Comparison of ENCODE assay signal across 8 cellular contexts in the genomic region with DNA sequence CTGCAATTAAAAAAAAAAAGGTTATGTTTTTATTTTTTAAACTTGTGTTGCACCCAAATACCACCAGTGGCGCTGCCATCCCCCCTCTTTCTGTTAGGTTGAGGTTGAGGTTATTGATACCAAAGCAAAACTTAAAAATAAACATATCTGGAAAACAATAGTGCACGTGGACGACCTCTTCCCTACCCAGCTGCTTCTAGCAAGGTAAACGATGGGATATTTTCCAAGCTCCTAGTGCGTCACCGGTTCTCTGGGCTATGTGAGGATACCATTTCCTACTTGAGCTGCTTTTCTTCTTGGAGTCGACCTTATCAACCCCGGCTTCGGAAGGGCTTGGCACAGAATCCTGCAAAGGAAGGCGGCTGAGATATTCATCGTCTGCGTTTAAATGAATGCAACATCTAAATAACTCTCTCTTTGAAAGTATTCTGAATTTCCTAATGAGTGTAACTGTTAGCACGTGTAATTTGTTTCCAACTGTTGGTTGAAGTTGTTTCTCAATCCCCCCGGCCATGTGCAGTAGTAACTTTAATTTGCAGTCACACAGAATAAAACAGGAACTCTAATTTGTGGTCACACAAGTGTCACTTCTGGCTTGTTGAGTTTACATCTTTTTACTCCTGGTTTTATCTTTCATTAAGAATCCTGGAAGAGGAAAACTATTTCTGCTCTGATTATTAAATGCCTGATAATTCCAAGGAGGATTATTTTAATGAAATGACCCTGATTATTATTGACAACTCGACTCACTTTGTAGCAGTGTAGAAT. TPM values are rescaled to one million over a fixed set of nuclear protein-coding genes. Genes with fewer than 3 reads are reported as not detected.
DNase-seq lines count a peak whose midpoint lies in the region; ATAC-seq and TF ChIP-seq lines count a peak whose summit lies in the region.

No MANE protein-coding gene starts in this region.

- no peak for TF ChIP-seq EP300 in sigmoid colon (IDR thresholded peaks at IDR 0.05)

- H3K9me2 ChIP-seq in DOHH2 (replicated peaks; ENCODE audit: control insufficient read depth, low read length) (no peaks in the 10 kb centered on the region), OCI-LY1 (ENCODE audit: low read depth, low read length) (no peaks in the 10 kb centered on the region)

- H3K27ac ChIP-seq in DOHH2 (ENCODE audit: low read depth, low read length) = peak overlapping the region; percentile 94
- H3K27ac ChIP-seq in HUES48 (ENCODE audit: low read depth, low read length) = peak overlapping the region; percentile 98
- H3K27ac ChIP-seq in OCI-LY1 (ENCODE audit: low read depth, low read length, poor library complexity, severe bottlenecking) = peak overlapping the region; percentile 78
- no peak overlapping the region for H3K27ac ChIP-seq in brain microvascular endothelial cell
- peak overlapping the region; percentile 87 to 95 (median 92) for H3K27ac ChIP-seq in sigmoid colon

- WGBS in sigmoid colon, 2 donors = 1 to 3% methylated on average over 15 of the region's 15 CpGs

- H2AFZ ChIP-seq in OCI-LY1 (ENCODE audit: low read length) = no peak overlapping the region

- no peak for TF ChIP-seq POLR2A in sigmoid colon (IDR thresholded peaks at IDR 0.05)

- DNase-seq in brain microvascular endothelial cell (peak; percentile 37), iPS-NIHi7 (ENCODE audit: extremely low spot score) (peak; percentile 62), sigmoid colon (peak; percentile 72)

- H3K9ac ChIP-seq in HUES48 (ENCODE audit: low read depth, low read length) (peak overlapping the region; percentile 87), OCI-LY1 (ENCODE audit: low read length) (peak overlapping the region; percentile 88)

- H3K4me1 ChIP-seq in DOHH2 (ENCODE audit: control insufficient read depth, low read length) = peaks cover 25% of the 10 kb centered on the region
- peaks cover 10% of the 10 kb centered on the region; the same call in 1 of the 2 replicates for H3K4me1 ChIP-seq in HUES48 (ENCODE audit: control insufficient read depth, insufficient read depth, low read length)
- H3K4me1 ChIP-seq in OCI-LY1 (ENCODE audit: insufficient read depth, low read length, severe bottlenecking) = peaks cover 41% of the 10 kb centered on the region
- peaks cover 3 to 26% (median 12%) of the 10 kb centered on the region in 4 donors for H3K4me1 ChIP-seq in sigmoid colon

- H3K4me2 ChIP-seq in DOHH2 (ENCODE audit: low read length) = peak overlapping the region; percentile 96
- peak overlapping the region; percentile 71 for H3K4me2 ChIP-seq in OCI-LY1 (ENCODE audit: low read length)

- ATAC-seq in HG03175 (IDR thresholded peaks at IDR 0.05; ENCODE audit: unreplicated experiment) (no peak), GM18867 (IDR thresholded peaks at IDR 0.05; ENCODE audit: unreplicated experiment) (no peak)

- H4K20me1 ChIP-seq in DOHH2 (ENCODE audit: control insufficient read depth, insufficient read depth, low read depth, low read length) = no peaks in the 10 kb centered on the region
- no peaks in the 10 kb centered on the region for H4K20me1 ChIP-seq in OCI-LY1 (ENCODE audit: insufficient read depth, low read length)

- intact Hi-C loops in sigmoid colon (cut with DNase I) = loop anchor here (5.0 to 10.0 kb wide), 3 partner anchors 153 to 584 kb away; a partner anchor contains a TSS

- H3K9me3 ChIP-seq in DOHH2 (ENCODE audit: control insufficient read depth, insufficient read depth, low read length) (no peaks in the 10 kb centered on the region), HUES48 (ENCODE audit: control insufficient read depth, insufficient read depth, low read length) (no peaks in the 10 kb centered on the region), OCI-LY1 (ENCODE audit: low read length) (no peaks in the 10 kb centered on the region), sigmoid colon (no peaks in the 10 kb centered on the region)

- H3K79me2 ChIP-seq in DOHH2 (ENCODE audit: control insufficient read depth, low read length) (peaks cover 71% of the 10 kb centered on the region), OCI-LY1 (ENCODE audit: insufficient read depth, low read length) (peaks cover 51% of the 10 kb centered on the region)

- H3K4me3 ChIP-seq in DOHH2 (ENCODE audit: low read length) (peak overlapping the region; percentile 97), HUES48 (ENCODE audit: low read depth, low read length) (peak overlapping the region; percentile 83), OCI-LY1 (ENCODE audit: low read depth, low read length, poor library complexity, severe bottlenecking) (peak overlapping the region; percentile 92), brain microvascular endothelial cell (ENCODE audit: low read depth, low read length) (peak overlapping the region; percentile 96), sigmoid colon (peak overlapping the region; percentile 83 to 97 (median 88))

- in situ Hi-C loops in brain microvascular endothelial cell (cut with HindIII; ENCODE audit: low pct_ligation_motif_present, low sequenced_read_pairs) = no loop called here

- TF ChIP-seq CTCF in DOHH2 (IDR thresholded peaks at IDR 0.05; ENCODE audit: low read depth, low read length, poor library complexity, severe bottlenecking) = peak; percentile 53
- no peak for TF ChIP-seq CTCF in OCI-LY1 (IDR thresholded peaks at IDR 0.05; ENCODE audit: low read length)
- peak; percentile 52 for TF ChIP-seq CTCF in brain microvascular endothelial cell (IDR thresholded peaks at IDR 0.05; ENCODE audit: low read depth, low read length, missing control alignments)
- peak in 1 of 4 experiments; percentile 19 for TF ChIP-seq CTCF in sigmoid colon (IDR thresholded peaks at IDR 0.05)

- H3K36me3 ChIP-seq in DOHH2 (ENCODE audit: control insufficient read depth, low read length) (peaks cover 10% of the 10 kb centered on the region), HUES48 (ENCODE audit: control insufficient read depth, insufficient read depth, low read length) (no peaks in the 10 kb centered on the region), OCI-LY1 (ENCODE audit: insufficient read depth, low read length) (no peaks in the 10 kb centered on the region; the same call in 1 of the 2 replicates), brain microvascular endothelial cell (replicated peaks) (no peaks in the 10 kb centered on the region), sigmoid colon (no peaks in the 10 kb centered on the region)

- H3K27me3 ChIP-seq in DOHH2 (ENCODE audit: control insufficient read depth, low read length) (no peaks in the 10 kb centered on the region), HUES48 (ENCODE audit: control insufficient read depth, insufficient read depth, low read length) (no peaks in the 10 kb centered on the region), OCI-LY1 (ENCODE audit: insufficient read depth, low read length) (no peaks in the 10 kb centered on the region), brain microvascular endothelial cell (replicated peaks) (no peaks in the 10 kb centered on the region), sigmoid colon (no peaks in the 10 kb centered on the region)

- H3F3A ChIP-seq in DOHH2 (ENCODE audit: control insufficient read depth, insufficient read depth) = peaks cover 12% of the 10 kb centered on the region
- H3F3A ChIP-seq in OCI-LY1 (ENCODE audit: insufficient read depth, low read length) = no peaks in the 10 kb centered on the region

RNA-seq across cellular contexts. Expression of a gene that starts 1.0 kb away (rescaled TPM):
- 10 to 100 TPM; 31.0 to 45.3 (median 37.7) TPM for total RNA-seq in sigmoid colon
- polyA plus RNA-seq in sigmoid colon = 1 to 10 TPM; 3.9 to 7.9 (median 7.2) TPM
